Comparison of ENCODE assay signal across 24 cellular contexts in genomic region chr3:159005148-159005547, GRCh38.
"Had no signal": no experiment of that assay in that cellular context is flagged by ENCODE, and none has a peak within 500 bp of the region (broad histone marks: within the 10 kb centered on the region; RNA-seq: fewer than 3 reads in every experiment).

No MANE protein-coding gene starts in this region.

- H3K4me3 ChIP-seq: neural progenitor cell, ovary, psoas muscle, right lobe of liver, sigmoid colon, stomach, thoracic aorta, thyroid gland, tibial nerve, upper lobe of right lung, uterus had no signal

- H3K4me1 ChIP-seq: neural progenitor cell, parathyroid adenoma, psoas muscle, right lobe of liver, sigmoid colon, stomach, thyroid gland, tibial nerve, upper lobe of right lung, uterus had no signal

- H3K27ac ChIP-seq: neural progenitor cell, ovary, parathyroid adenoma, psoas muscle, right lobe of liver, sigmoid colon, stomach, thoracic aorta, thyroid gland, tibial nerve, upper lobe of right lung, uterus had no signal

- H3K4me2 ChIP-seq: neural progenitor cell had no signal

- H3K9me3 ChIP-seq: ovary, psoas muscle, right lobe of liver, sigmoid colon, stomach, thoracic aorta, thyroid gland, tibial nerve, upper lobe of right lung, uterus had no signal

- H3K9ac ChIP-seq: neural progenitor cell, parathyroid adenoma had no signal

- H3K79me2 ChIP-seq: parathyroid adenoma had no signal

- ATAC-seq: natural killer cell; psoas muscle; right cardiac atrium; right lobe of liver; stimulated activated effector memory CD8-positive, alpha-beta T cell treated with anti-CD3 and anti-CD28 coated beads, Interleukin-12 subunit alpha, Interleukin-12 subunit beta, amount 100 ng/mL, for 72 hours; stimulated activated naive B cell treated with anti-CD40 and anti-IgM and Interleukin-4, amounts not matched to agents 10 μg/mL and 1 μg/mL and 100 μg/mL, for 72 hours; upper lobe of right lung had no signal

- DNase-seq: natural killer cell; occipital lobe; ovary; posterior cingulate gyrus; psoas muscle; right cardiac atrium; right lobe of liver; sigmoid colon; small intestine; stimulated activated CD4-positive, alpha-beta T cell treated with anti-CD3 and anti-CD28 coated beads, Interleukin-15, amount 100 ng/mL, for 24 hours; stimulated activated CD4-positive, alpha-beta T cell treated with anti-CD3 and anti-CD28 coated beads, Interleukin-2, amount 100 ng/mL, for 24 hours; stimulated activated CD4-positive, alpha-beta T cell treated with anti-CD3 and anti-CD28 coated beads, Interleukin-2, amount 100 ng/mL, for 48 hours; stimulated activated CD4-positive, alpha-beta T cell treated with anti-CD3 and anti-CD28 coated beads, Interleukin-4, amount 100 ng/mL, for 24 hours; stimulated activated naive B cell treated with anti-CD40 and anti-IgM and Interleukin-4, amounts not matched to agents 10 μg/mL and 1 μg/mL and 100 μg/mL, for 72 hours; stimulated activated naive CD4-positive, alpha-beta T cell treated with Interleukin-2 at 50 U/mL for 16 hours; stomach; thyroid gland; upper lobe of right lung; uterus had no signal

- H3K36me3 ChIP-seq: neural progenitor cell, ovary, right lobe of liver, sigmoid colon, stomach, thoracic aorta, thyroid gland, tibial nerve, upper lobe of right lung, uterus had no signal

- H3K27me3 ChIP-seq: neural progenitor cell, ovary, right lobe of liver, sigmoid colon, stomach, thyroid gland, tibial nerve, upper lobe of right lung, uterus had no signal

- H2AFZ ChIP-seq: neural progenitor cell, parathyroid adenoma had no signal
